In genomic region chr17:75679706-75680201, GRCh38 we compare ENCODE assay signal across 11 cellular contexts. TPM values are rescaled to one million over a fixed set of nuclear protein-coding genes. Genes with fewer than 3 reads are reported as not detected.
DNase-seq lines count a peak whose midpoint lies in the region; ATAC-seq and TF ChIP-seq lines count a peak whose summit lies in the region.
"Had no signal": no experiment of that assay in that cellular context is flagged by ENCODE, and none has a peak within 500 bp of the region (broad histone marks: within the 10 kb centered on the region; RNA-seq: fewer than 3 reads in every experiment).

No MANE protein-coding gene starts in this region.

- no peaks in the 10 kb centered on the region for H3K9me3 ChIP-seq in hepatocyte (ENCODE audit: low read depth)
- no peaks in the 10 kb centered on the region for H3K9me3 ChIP-seq in spleen
- no peaks in the 10 kb centered on the region for H3K9me3 ChIP-seq in A673 (ENCODE audit: low read depth, low read length, poor library complexity, severe bottlenecking)
- H3K9me3 ChIP-seq: MG63 had no signal

- H3K4me3 ChIP-seq in hepatocyte (no peak overlapping the region), spleen (no peak overlapping the region), A673 (ENCODE audit: low read depth, low read length, poor library complexity, severe bottlenecking) (no peak overlapping the region)
- H3K4me3 ChIP-seq: MG63 had no signal

- no peaks in the 10 kb centered on the region; the same call in 1 of the 2 replicates for H3K27me3 Mint-ChIP-seq in HFFc6 (ENCODE audit: insufficient read depth)
- H3K27me3 Mint-ChIP-seq: brain had no signal

- CTCF ChIA-PET in A673 (lab: Charles Lee), result interaction anchor here (0.6 kb wide), 1 partner anchor 67 kb away, joined by 3 read pairs; no protein-coding TSS in a partner anchor

- no peaks in the 10 kb centered on the region for H3K9me3 Mint-ChIP-seq in HFFc6
- H3K9me3 Mint-ChIP-seq: brain had no signal

- peaks cover 26% of the 10 kb centered on the region for H3K36me3 Mint-ChIP-seq in HFFc6 (ENCODE audit: low read depth)

- H4K20me1 ChIP-seq in hepatocyte (ENCODE audit: insufficient read depth, poor library complexity, severe bottlenecking), result no peaks in the 10 kb centered on the region

- 72% methylated on average over 11 of the region's 11 CpGs for WGBS in hepatocyte (ENCODE audit: low lambda C conversion rate, missing lambda C conversion rate)
- 69 to 85% (median 73%) methylated on average over 11 of the region's 11 CpGs for WGBS in spleen, 5 donors

- H3K79me2 ChIP-seq in hepatocyte, result peaks cover 58% of the 10 kb centered on the region

- H3K27me3 ChIP-seq in hepatocyte (no peaks in the 10 kb centered on the region), spleen (replicated peaks in 1 of 7) (no peaks in the 10 kb centered on the region), A673 (replicated peaks; ENCODE audit: insufficient read depth, low read depth, low read length, poor library complexity) (no peaks in the 10 kb centered on the region)
- H3K27me3 ChIP-seq: MG63 had no signal

- no TSS peak for BruUV-seq in A673 (replicated peaks; lab: Mats Ljungman, UMichigan)

- H3K4me1 ChIP-seq in hepatocyte (ENCODE audit: insufficient read depth) (peaks cover 15% of the 10 kb centered on the region), spleen (peaks cover 8 to 87% (median 49%) of the 10 kb centered on the region in 6 donors), A673 (ENCODE audit: insufficient read depth, low read length, poor library complexity, severe bottlenecking) (no peaks in the 10 kb centered on the region)

- H3K27ac ChIP-seq in angular gyrus (ENCODE audit: low read depth, low read length) (peak overlapping the region; percentile 65), hepatocyte (peak overlapping the region; percentile 71), spleen (peak overlapping the region in 7 of 8 donors; percentile 51 to 79 (median 71)), A673 (ENCODE audit: low read depth, low read length, poor library complexity, severe bottlenecking) (no peak overlapping the region)

- H3K27ac Mint-ChIP-seq in HFFc6, result peak overlapping the region; percentile 78

- H3K4me1 Mint-ChIP-seq in HFFc6 (ENCODE audit: low read depth), result peaks cover 78% of the 10 kb centered on the region
- H3K4me1 Mint-ChIP-seq: brain had no signal

- no peak overlapping the region for H2AFZ ChIP-seq in hepatocyte

- POLR2A ChIA-PET in A673 (lab: Charles Lee; ENCODE audit: low non-redundant PET), result no interaction called here

- H3K4me2 ChIP-seq in hepatocyte, result no peak overlapping the region

- DNase-seq in HFFc6 (peak; percentile 52), hepatocyte (ENCODE audit: low spot score) (peak; percentile 41), spleen (peak; percentile 75), A673 (ENCODE audit: low spot score) (no peak), NCI-H2107 treated with DMSO at 0.1 percent for 48 hours (lab: John Stamatoyannopoulos, UW; ENCODE audit: unreplicated experiment) (no peak)
- DNase-seq: activated CD4-positive, CD25-positive, alpha-beta regulatory T cell; MG63 had no signal

- peak overlapping the region; percentile 63 for H3K4me3 Mint-ChIP-seq in HFFc6
- H3K4me3 Mint-ChIP-seq: brain had no signal

- intact Hi-C loops in spleen (cut with DNase I; ENCODE audit: low total_unique reads), result loop anchor here (2.0 kb wide), 1 partner anchor 69 kb away; no protein-coding TSS in a partner anchor
- intact Hi-C loops in A673 (cut with micrococcal nuclease; ENCODE audit: unreplicated experiment), result no loop called here

- ATAC-seq in HG03342 (IDR thresholded peaks at IDR 0.05; ENCODE audit: unreplicated experiment) (no peak), GM18867 (IDR thresholded peaks at IDR 0.05; ENCODE audit: unreplicated experiment) (no peak)

- TF ChIP-seq POLR2A in spleen (IDR thresholded peaks at IDR 0.05), result no peak

- H3K36me3 ChIP-seq in hepatocyte (replicated peaks; ENCODE audit: insufficient read depth, low read depth), result no peaks in the 10 kb centered on the region
- H3K36me3 ChIP-seq in spleen, result peaks cover 0 to 76% (median 27%) of the 10 kb centered on the region in 6 donors
- peaks cover 16% of the 10 kb centered on the region for H3K36me3 ChIP-seq in A673 (ENCODE audit: insufficient read depth, low read length, poor library complexity, severe bottlenecking)

- TF ChIP-seq CTCF in HFFc6 (IDR thresholded peaks at IDR 0.05) (peak; percentile 59; the same call in 1 of the 2 replicates), hepatocyte (IDR thresholded peaks at IDR 0.05; ENCODE audit: poor library complexity) (no peak), spleen (IDR thresholded peaks at IDR 0.05 in 8 of 11, conservative IDR thresholded peaks at IDR 0.05 in 3 of 11) (peak in 8 of 11 experiments; percentile 12 to 69 (median 38)), A673 (conservative IDR thresholded peaks at IDR 0.05; ENCODE audit: low read depth, low read length) (no peak)

- H3K9me2 ChIP-seq in hepatocyte (replicated peaks; ENCODE audit: insufficient read depth), result no peaks in the 10 kb centered on the region

RNA-seq across cellular contexts. Expression of gene SAP30BP, which starts 12.6 kb away (rescaled TPM):
- 10 to 100 TPM; 68.4 to 81.5 (median 71.4) TPM for total RNA-seq in HFFc6 (2021; fragmentation: NEBNext Ultra II Directional; extraction: Animal tissue kit (Norgen Biotek cat#: 25700))
- total RNA-seq in hepatocyte (59.3 and 67.5 TPM in 2 replicates), spleen (100 to 1,000 TPM in 3 of 7 donors, 10 to 100 TPM in 4; 71.6 to 110 (median 82.1) TPM), A673 (2021) (98.1 and 114 TPM in 2 replicates)
- polyA plus RNA-seq in hepatocyte (89.9 and 110 TPM in 2 replicates), spleen (10 to 100 TPM; 53.8 to 76.7 (median 70.4) TPM)

RNA-seq across cellular contexts. Expression of gene RECQL5, which starts 12.8 kb away (rescaled TPM):
- total RNA-seq in HFFc6 (2021; fragmentation: NEBNext Ultra II Directional; extraction: Animal tissue kit (Norgen Biotek cat#: 25700)), result 10 to 100 TPM; 18.7 to 22.6 (median 21.2) TPM
- total RNA-seq in hepatocyte (11.8 and 23.1 TPM in 2 replicates), spleen (10 to 100 TPM; 25.7 to 51.0 (median 37.6) TPM), A673 (2021) (30.6 and 39.0 TPM in 2 replicates)
- polyA plus RNA-seq in hepatocyte (44.4 and 79.6 TPM in 2 replicates), spleen (10 to 100 TPM; 28.2 to 48.8 (median 47.4) TPM)

RNA-seq across cellular contexts. Expression of gene ITGB4, which starts 41.5 kb away (rescaled TPM):
- 1 to 10 TPM in 1 of 6 experiments, under 1 TPM in 4, not detected in 1; 0.28 to 1.0 (median 0.76) TPM for total RNA-seq in HFFc6 (2021; fragmentation: NEBNext Ultra II Directional; extraction: Animal tissue kit (Norgen Biotek cat#: 25700))
- total RNA-seq in hepatocyte, result 11.5 and 15.7 TPM in 2 replicates
- polyA plus RNA-seq in hepatocyte, result 19.4 and 23.5 TPM in 2 replicates
- total RNA-seq in spleen, result 100 to 1,000 TPM in 3 of 7 donors, 10 to 100 TPM in 4; 80.4 to 205 (median 90.1) TPM
- 10 to 100 TPM; 16.6 to 49.9 (median 30.1) TPM for polyA plus RNA-seq in spleen
- 0.95 and 2.4 TPM in 2 replicates for total RNA-seq in A673 (2021)

RNA-seq across cellular contexts. Expression of gene SMIM5, which starts 46.5 kb away (rescaled TPM):
- under 1 TPM in 1 of 6 experiments, not detected in 5; 0.09 TPM for total RNA-seq in HFFc6 (2021; fragmentation: NEBNext Ultra II Directional; extraction: Animal tissue kit (Norgen Biotek cat#: 25700))
- total RNA-seq in hepatocyte (4.1 and 4.5 TPM in 2 replicates), spleen (1 to 10 TPM; 2.1 to 5.1 (median 3.4) TPM), A673 (2021) (0.22 TPM in 1 of 2 replicates, not detected in the other)
- polyA plus RNA-seq in hepatocyte (6.8 and 7.7 TPM in 2 replicates), spleen (1 to 10 TPM; 3.0 to 4.7 (median 4.7) TPM)

Comparison
In these comparisons a context has a peak if more than half of its experiments do, and no peak if none do; other contexts are left out.
1. DNase-seq: peak in HFFc6 (single experiment), hepatocyte (single experiment) and spleen (single experiment); none in A673 (single experiment) and NCI-H2107 treated with DMSO at 0.1 percent for 48 hours (single experiment).
2. CTCF ChIP-seq: peak in HFFc6 (single experiment) and spleen (8 of 11); none in hepatocyte (single experiment) and A673 (single experiment).